ENCODE assay signal across 13 cellular contexts in the genomic region with DNA sequence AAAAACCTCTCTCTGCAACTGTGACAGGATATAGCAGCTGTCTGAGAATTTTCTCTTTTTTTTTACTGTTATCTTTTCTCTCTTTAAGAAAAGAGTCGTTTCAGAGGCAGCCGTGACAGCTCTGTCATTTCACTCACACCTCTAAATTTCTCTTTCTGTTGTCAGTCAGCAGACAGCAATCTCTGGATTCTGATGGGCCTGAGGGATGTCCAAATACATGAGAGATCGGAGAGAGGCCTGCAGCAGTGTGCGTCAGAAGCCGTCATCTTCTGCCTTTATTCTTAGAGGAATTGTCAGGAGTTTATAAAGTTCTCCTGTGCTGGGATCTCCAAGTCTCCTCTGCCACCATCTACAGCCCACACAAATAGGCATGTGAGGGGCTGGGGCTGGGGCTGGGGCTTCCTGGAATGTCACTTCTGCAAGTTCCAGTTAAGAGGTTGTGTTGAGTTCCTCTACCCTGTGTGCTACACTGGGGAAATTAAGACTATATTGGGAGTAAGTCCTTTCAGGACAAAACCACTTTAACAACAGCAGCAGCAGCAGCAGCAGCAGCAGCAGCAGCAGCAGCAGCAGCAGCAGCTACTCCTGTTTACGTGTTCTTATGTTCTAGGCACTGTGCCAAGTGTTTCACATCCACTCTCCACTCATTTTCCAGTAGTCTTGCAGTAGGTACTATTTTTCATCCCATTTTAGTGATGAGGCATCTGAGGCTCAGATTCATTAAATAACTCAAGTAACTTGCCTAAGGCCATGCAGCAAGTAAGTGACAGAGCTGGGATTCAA.
DNase-seq lines count a peak whose midpoint lies in the region; ATAC-seq, FAIRE-seq and TF ChIP-seq lines count a peak whose summit lies in the region.
"Had no signal": no experiment of that assay in that cellular context is flagged by ENCODE, and none has a peak within 500 bp of the region (broad histone marks: within the 10 kb centered on the region; RNA-seq: fewer than 3 reads in every experiment).

No MANE protein-coding gene starts in this region.

- no peak overlapping the region for H3K4me2 ChIP-seq in K562 (ENCODE audit: insufficient read depth, low read length)
- H3K4me2 ChIP-seq: BLaER1 had no signal

- no peak overlapping the region for H3K9ac ChIP-seq in K562 (ENCODE audit: insufficient read depth in 1 of 2, low read depth in 2 of 2, low read length in 2 of 2)
- H3K9ac ChIP-seq: BLaER1 had no signal

- H3K4me1 ChIP-seq in K562 (replicated peaks in 1 of 2; ENCODE audit: control insufficient read depth in 2 of 2, insufficient read depth in 2 of 2, low read length in 2 of 2) = no peaks in the 10 kb centered on the region; a peak in 1 of 5 replicates
- H3K4me1 ChIP-seq in left lung = peaks cover 0 to 8% of the 10 kb centered on the region in 2 donors

- POLR2A ChIA-PET in K562 (lab: Yijun Ruan, JAX) = interaction anchor here (1.2 kb wide), 1 partner anchor 11 kb away, joined by 3 read pairs; no protein-coding TSS in a partner anchor
- POLR2A ChIA-PET in RWPE1 (lab: Yijun Ruan, JAX; ENCODE audit: low non-redundant PET) = no interaction called here

- H3K9me3 ChIP-seq in K562 (replicated peaks; ENCODE audit: control insufficient read depth, insufficient read depth, low read depth, low read length) (no peaks in the 10 kb centered on the region), left lung (no peaks in the 10 kb centered on the region)
- H3K9me3 ChIP-seq: BLaER1 had no signal

- no peaks in the 10 kb centered on the region for H3K79me2 ChIP-seq in K562 (ENCODE audit: control insufficient read depth, insufficient read depth, low read length)

- CTCF ChIA-PET in K562 (lab: Yijun Ruan, JAX; ENCODE audit: low intra/inter-chr PET ratio) = no interaction called here
- CTCF ChIA-PET in RWPE1 (lab: Yijun Ruan, JAX) = no interaction called here

- TF ChIP-seq RAD21 in K562 (CRISPR knock-in tag; conservative IDR thresholded peaks at IDR 0.05 in 1 of 2, IDR thresholded peaks at IDR 0.05 in 1 of 2) = no peak

- no peak for FAIRE-seq in K562 (lab: Jason Lieb, UNC)

- DNase-seq in AG10803 (ENCODE audit: low read depth) (peak; percentile 77), NCI-H1417 (lab: John Stamatoyannopoulos, UW) (peak; percentile 3 to 47 (median 26)), K562 (ENCODE audit: extremely low read depth in 1 of 4, low spot score in 3 of 4) (no peak), left lung (no peak), midbrain (lab: John Stamatoyannopoulos, UW) (no peak), RWPE1 (ENCODE audit: low spot score) (no peak)
- DNase-seq in stimulated activated CD4-positive, alpha-beta T cell treated with anti-CD3 and anti-CD28 coated beads, Interleukin-12 subunit alpha, Interleukin-12 subunit beta, amount 100 ng/mL, for 4 hours = no peak
- DNase-seq: NCI-H446 treated with DMSO at 0.1 percent for 48 hours; stimulated activated CD4-positive, alpha-beta T cell treated with anti-CD3 and anti-CD28 coated beads, Interleukin-4, amount 100 ng/mL, for 1 hour; T-helper 9 cell had no signal

- H2AFZ ChIP-seq in K562 (ENCODE audit: low read depth, low read length) = no peak overlapping the region

- intact Hi-C loops in K562 (cut with micrococcal nuclease) (no loop called here), left lung (cut with DNase I) (no loop called here)

- 3% methylated on average over 6 of the region's 6 CpGs for WGBS in K562 (ENCODE audit: insufficient coverage, low coverage, missing lambda C conversion rate)

- in situ Hi-C loops in K562 (cut with MboI) = no loop called here

- no peak overlapping the region for H3K27ac ChIP-seq in K562 (ENCODE audit: extremely low read depth, low read depth, low read length)
- peak overlapping the region in 1 of 2 donors; percentile 41 for H3K27ac ChIP-seq in left lung
- no peak overlapping the region for H3K27ac ChIP-seq in RWPE1
- H3K27ac ChIP-seq: BLaER1, epithelial cell of prostate had no signal

- H3K36me3 ChIP-seq in K562 (ENCODE audit: control insufficient read depth, insufficient read depth, low read length) (no peaks in the 10 kb centered on the region), left lung (no peaks in the 10 kb centered on the region)
- H3K36me3 ChIP-seq: BLaER1 had no signal

- no peak overlapping the region for H3K4me3 ChIP-seq in AG10803 (ENCODE audit: low read length)
- no peak overlapping the region for H3K4me3 ChIP-seq in K562
- H3K4me3 ChIP-seq in left lung = no peak overlapping the region
- H3K4me3 ChIP-seq: BLaER1 had no signal

- TF ChIP-seq POLR2A in K562 (conservative IDR thresholded peaks at IDR 0.05) = no peak

- no peak for TF ChIP-seq EP300 in K562 (IDR thresholded peaks at IDR 0.05; ENCODE audit: low read length)

- no peaks in the 10 kb centered on the region for H3K27me3 ChIP-seq in K562 (ENCODE audit: control insufficient read depth in 2 of 2, insufficient read depth in 2 of 2, low read length in 2 of 2)
- no peaks in the 10 kb centered on the region for H3K27me3 ChIP-seq in left lung
- H3K27me3 ChIP-seq: BLaER1 had no signal

- no peak for ATAC-seq in K562
- ATAC-seq in left lung = peak; percentile 11
- no peak for ATAC-seq in GM19035 (IDR thresholded peaks at IDR 0.05; ENCODE audit: unreplicated experiment)

- no peaks in the 10 kb centered on the region for H3K9me1 ChIP-seq in K562 (ENCODE audit: control insufficient read depth, insufficient read depth, low read length)

- TF ChIP-seq CTCF in AG10803 (conservative IDR thresholded peaks at IDR 0.05; ENCODE audit: low read length) = no peak
- TF ChIP-seq CTCF in K562 (IDR thresholded peaks at IDR 0.05 in 2 of 3, conservative IDR thresholded peaks at IDR 0.05 in 1 of 3; ENCODE audit: insufficient read depth in 2 of 3, low read depth in 1 of 3, low read length in 3 of 3) = no peak
- no peak for TF ChIP-seq CTCF in left lung (IDR thresholded peaks at IDR 0.05)
- no peak for TF ChIP-seq CTCF in RWPE1 (conservative IDR thresholded peaks at IDR 0.05; ENCODE audit: low read depth)

- no TSS peak for BruUV-seq in K562 (replicated peaks; lab: Mats Ljungman, UMichigan)

- H4K20me1 ChIP-seq in K562 (replicated peaks; ENCODE audit: control insufficient read depth, insufficient read depth, low read length) = no peaks in the 10 kb centered on the region
- H4K20me1 ChIP-seq: BLaER1 had no signal

TF ChIP-seq in K562, 482 proteins besides CTCF, POLR2A, EP300 and RAD21:
- no peak for TF ChIP-seq ZNF41 (CRISPR knock-in tag; conservative IDR thresholded peaks at IDR 0.05)
- peak; percentile 44; the same call in 1 of the 2 replicates for TF ChIP-seq NFIC (IDR thresholded peaks at IDR 0.05)

Comparison
In these comparisons a context has a peak if more than half of its experiments do, and no peak if none do; other contexts are left out.
1. DNase-seq: peak in AG10803 (single experiment) and NCI-H1417 (3 of 3); none in K562 (0 of 4), left lung (0 of 2), stimulated activated CD4-positive, alpha-beta T cell treated with anti-CD3 and anti-CD28 coated beads, Interleukin-12 subunit alpha, Interleukin-12 subunit beta, amount 100 ng/mL, for 4 hours (single experiment), midbrain (single experiment) and RWPE1 (single experiment).